Comparison of ENCODE assay signal across 19 cellular contexts in the genomic region with DNA sequence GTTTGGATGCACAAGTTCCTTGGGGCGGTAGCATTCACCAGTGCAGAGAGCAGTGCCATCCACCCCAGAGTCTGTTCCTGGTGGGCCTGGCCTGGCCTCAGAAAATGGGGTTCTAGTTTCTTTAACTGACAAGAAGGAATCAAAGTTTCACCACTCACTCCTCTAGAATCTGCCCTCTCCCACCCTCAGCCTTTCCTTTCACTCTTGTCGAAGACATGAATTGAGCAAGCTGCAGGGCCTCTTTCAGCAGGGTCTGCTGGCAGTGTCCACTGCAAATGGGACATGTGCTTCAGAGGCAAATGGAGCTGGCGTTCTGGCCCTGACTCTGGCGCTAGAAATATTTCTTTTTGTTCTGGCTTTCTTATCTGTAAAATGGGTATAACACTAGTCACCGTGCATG.
DNase-seq lines count a peak whose midpoint lies in the region; ATAC-seq and TF ChIP-seq lines count a peak whose summit lies in the region.
"Had no signal": no experiment of that assay in that cellular context is flagged by ENCODE, and none has a peak within 500 bp of the region (broad histone marks: within the 10 kb centered on the region; RNA-seq: fewer than 3 reads in every experiment).

No MANE protein-coding gene starts in this region.

- no peaks in the 10 kb centered on the region for H3K79me2 ChIP-seq in neural progenitor cell (ENCODE audit: low read depth)

- H3K27me3 ChIP-seq in neural progenitor cell (no peaks in the 10 kb centered on the region), stomach (no peaks in the 10 kb centered on the region)
- H3K27me3 ChIP-seq: BLaER1 had no signal

- H3K27ac Mint-ChIP-seq in T-helper 17 cell (peak overlapping the region; percentile 22), endothelial cell (ENCODE audit: unreplicated experiment) (peak overlapping the region; percentile 3), neural progenitor cell (peak overlapping the region; percentile 0)
- H3K27ac Mint-ChIP-seq: CD4-positive, CD25-positive, alpha-beta regulatory T cell had no signal

- H3K36me3 Mint-ChIP-seq in T-helper 17 cell (ENCODE audit: low read depth) (peaks cover 2% of the 10 kb centered on the region), endothelial cell (ENCODE audit: low read depth, unreplicated experiment) (peaks cover 7% of the 10 kb centered on the region), neural progenitor cell (peaks cover 28% of the 10 kb centered on the region)
- H3K36me3 Mint-ChIP-seq: CD4-positive, CD25-positive, alpha-beta regulatory T cell had no signal

- TF ChIP-seq POLR2A in stomach (IDR thresholded peaks at IDR 0.05): no peak

- no peak overlapping the region for H3K4me3 ChIP-seq in neural progenitor cell
- no peak overlapping the region for H3K4me3 ChIP-seq in stomach
- H3K4me3 ChIP-seq: BLaER1, GM12878 had no signal

- ATAC-seq in T-helper 17 cell: no peak
- no peak for ATAC-seq in HG03039 (IDR thresholded peaks at IDR 0.05; ENCODE audit: unreplicated experiment)
- ATAC-seq in GM18909 (IDR thresholded peaks at IDR 0.05; ENCODE audit: poor library complexity, unreplicated experiment): no peak
- ATAC-seq in HG02678 (IDR thresholded peaks at IDR 0.05; ENCODE audit: unreplicated experiment): no peak
- ATAC-seq: GM12878 had no signal

- no peaks in the 10 kb centered on the region for H3K36me3 ChIP-seq in neural progenitor cell
- H3K36me3 ChIP-seq in stomach: no peaks in the 10 kb centered on the region

- intact Hi-C loops in stomach (cut with DNase I; ENCODE audit: low total_unique reads): no loop called here

- H2AFZ ChIP-seq in neural progenitor cell (replicated peaks): no peak overlapping the region

- H3K4me1 Mint-ChIP-seq in T-helper 17 cell (no peaks in the 10 kb centered on the region), endothelial cell (ENCODE audit: unreplicated experiment) (no peaks in the 10 kb centered on the region), neural progenitor cell (peaks cover 30% of the 10 kb centered on the region)
- H3K4me1 Mint-ChIP-seq: CD4-positive, CD25-positive, alpha-beta regulatory T cell; CD8-positive, alpha-beta memory T cell had no signal

- DNase-seq in T-helper 17 cell (no peak), endothelial cell (ENCODE audit: low spot score) (no peak), neural progenitor cell (ENCODE audit: low spot score) (no peak), stomach (no peak)
- DNase-seq: 8988T; CD4-positive, CD25-positive, alpha-beta regulatory T cell; CD8-positive, alpha-beta memory T cell; COR-L47; DMS 273 treated with DMSO at 0.1 percent for 48 hours; DMS53; DND-41; EL; HCEC 1CT had no signal

- no peaks in the 10 kb centered on the region for H4K20me1 ChIP-seq in neural progenitor cell (ENCODE audit: low read depth)
- H4K20me1 ChIP-seq: BLaER1 had no signal

- TF ChIP-seq CTCF in C4-2B (conservative IDR thresholded peaks at IDR 0.05) (no peak), endothelial cell (IDR thresholded peaks at IDR 0.05; ENCODE audit: unreplicated experiment) (no peak), neural progenitor cell (IDR thresholded peaks at IDR 0.05) (no peak), stomach (IDR thresholded peaks at IDR 0.05) (no peak)

- H3K9me3 ChIP-seq in T-helper 17 cell (ENCODE audit: control insufficient read depth, low read length, poor library complexity, severe bottlenecking): no peaks in the 10 kb centered on the region
- H3K9me3 ChIP-seq in neural progenitor cell (ENCODE audit: low read depth): no peaks in the 10 kb centered on the region
- H3K9me3 ChIP-seq in stomach: no peaks in the 10 kb centered on the region

- H3K27ac ChIP-seq in C4-2B: peak overlapping the region; percentile 57
- no peak overlapping the region for H3K27ac ChIP-seq in neural progenitor cell
- no peak overlapping the region for H3K27ac ChIP-seq in stomach
- H3K27ac ChIP-seq: BLaER1 had no signal

- H3K9me3 Mint-ChIP-seq in endothelial cell (ENCODE audit: unreplicated experiment) (no peaks in the 10 kb centered on the region), neural progenitor cell (peaks cover 27% of the 10 kb centered on the region)

- H3K4me2 ChIP-seq in neural progenitor cell: no peak overlapping the region
- H3K4me2 ChIP-seq: BLaER1 had no signal

- no peak for TF ChIP-seq EP300 in stomach (IDR thresholded peaks at IDR 0.05)

- no peaks in the 10 kb centered on the region for H3F3A ChIP-seq in neural progenitor cell (ENCODE audit: low read depth)

- H3K4me1 ChIP-seq in neural progenitor cell (peaks cover 2% of the 10 kb centered on the region), stomach (peaks cover 0 to 7% (median 0%) of the 10 kb centered on the region in 4 donors)

- H3K4me3 Mint-ChIP-seq in T-helper 17 cell (no peak overlapping the region), endothelial cell (ENCODE audit: unreplicated experiment) (no peak overlapping the region), neural progenitor cell (no peak overlapping the region)
- H3K4me3 Mint-ChIP-seq: CD4-positive, CD25-positive, alpha-beta regulatory T cell; CD8-positive, alpha-beta memory T cell had no signal

- no peak overlapping the region for H3K9ac ChIP-seq in neural progenitor cell
- H3K9ac ChIP-seq: BLaER1 had no signal

- WGBS in stomach, 5 donors: 86 to 98% (median 94%) methylated on average over 5 of the region's 5 CpGs

- H3K27me3 Mint-ChIP-seq in T-helper 17 cell (no peaks in the 10 kb centered on the region), endothelial cell (ENCODE audit: unreplicated experiment) (peaks cover 3% of the 10 kb centered on the region), neural progenitor cell (ENCODE audit: insufficient read depth, low read depth) (peaks cover 9% of the 10 kb centered on the region)
- H3K27me3 Mint-ChIP-seq: CD4-positive, CD25-positive, alpha-beta regulatory T cell had no signal
